31 cellular contexts compared by ENCODE assay signal in the genomic region with DNA sequence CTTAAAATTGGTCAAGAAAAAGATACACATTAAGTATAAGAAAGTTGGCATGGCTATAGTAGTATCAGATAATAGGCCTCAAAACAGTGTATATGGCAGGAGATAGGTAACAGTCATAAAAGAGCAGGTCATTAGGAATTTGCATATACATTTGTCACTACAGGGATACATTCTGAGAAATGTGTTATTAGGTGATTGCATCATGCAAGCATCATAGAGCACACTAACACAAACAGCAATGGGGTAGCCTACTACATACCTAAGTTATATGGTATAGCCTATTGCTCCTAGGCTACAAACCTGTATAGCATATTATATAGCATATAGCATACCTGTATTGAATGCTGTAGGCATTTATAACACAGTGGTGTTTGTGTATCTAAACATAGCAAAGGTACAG.
"Had no signal": no experiment of that assay in that cellular context is flagged by ENCODE, and none has a peak within 500 bp of the region (broad histone marks: within the 10 kb centered on the region; RNA-seq: fewer than 3 reads in every experiment).

No MANE protein-coding gene starts in this region.

- H3K4me3 Mint-ChIP-seq: dendritic cell treated with granulocyte-macrophage colony-stimulating factor and Interleukin-4, amounts not matched to agents 40 ng/mL and 50 ng/mL, for 4 days; endodermal cell; immature natural killer cell; nephron progenitor cell; stimulated activated effector memory CD8-positive, alpha-beta T cell treated with anti-CD3 and anti-CD28 coated beads, Interleukin-12 subunit alpha, Interleukin-12 subunit beta, amount 100 ng/mL, for 72 hours had no signal

- H3K27me3 ChIP-seq: colonic mucosa, esophagus muscularis mucosa, foreskin keratinocyte, gastroesophageal sphincter, heart right ventricle, pancreas, right lobe of liver, stomach, thyroid gland, vagina had no signal

- ATAC-seq: foreskin keratinocyte; gastroesophageal sphincter; heart right ventricle; left colon; lower lobe of right lung; naive thymus-derived CD8-positive, alpha-beta T cell; pancreas; right lobe of liver; stimulated activated effector memory CD8-positive, alpha-beta T cell treated with anti-CD3 and anti-CD28 coated beads, Interleukin-12 subunit alpha, Interleukin-12 subunit beta, amount 100 ng/mL, for 72 hours had no signal

- H3K4me2 ChIP-seq: smooth muscle cell had no signal

- H3K27ac ChIP-seq: colonic mucosa, epithelial cell of prostate, esophagus muscularis mucosa, foreskin keratinocyte, gastroesophageal sphincter, heart right ventricle, left ventricle myocardium inferior, lower lobe of right lung, pancreas, right lobe of liver, stomach, thyroid gland, vagina had no signal

- H3K9me3 ChIP-seq: colonic mucosa, thyroid gland had no signal

- FAIRE-seq: pancreas had no signal

- DNase-seq: colonic mucosa; effector CD8-positive, alpha-beta T cell; endodermal cell; foreskin keratinocyte; heart right ventricle; hypothalamus; immature natural killer cell; islet precursor cell; kidney glomerular epithelial cell; left colon; left ventricle myocardium inferior; lower lobe of right lung; naive thymus-derived CD8-positive, alpha-beta T cell; nephron progenitor cell; occipital lobe; pancreas; retina; right lobe of liver; stimulated activated CD4-positive, alpha-beta T cell treated with anti-CD3 and anti-CD28 coated beads, Interleukin-12 subunit alpha, Interleukin-12 subunit beta, amount 100 ng/mL, for 4 hours; stimulated activated CD4-positive, alpha-beta T cell treated with anti-CD3 and anti-CD28 coated beads, Interleukin-1b, Interleukin-23, amount 100 ng/mL, for 48 hours; stimulated activated CD4-positive, alpha-beta T cell treated with anti-CD3 and anti-CD28 coated beads, Interleukin-4, amount 100 ng/mL, for 24 hours; stimulated activated naive CD4-positive, alpha-beta T cell treated with Interleukin-2 at 50 U/mL for 16 hours; stomach; thyroid gland had no signal

- H3K27me3 Mint-ChIP-seq: dendritic cell treated with granulocyte-macrophage colony-stimulating factor and Interleukin-4, amounts not matched to agents 40 ng/mL and 50 ng/mL, for 4 days; naive thymus-derived CD8-positive, alpha-beta T cell had no signal

- H3K27ac Mint-ChIP-seq: dendritic cell treated with granulocyte-macrophage colony-stimulating factor and Interleukin-4, amounts not matched to agents 40 ng/mL and 50 ng/mL, for 4 days; endodermal cell; immature natural killer cell; naive thymus-derived CD8-positive, alpha-beta T cell; nephron progenitor cell; stimulated activated effector memory CD8-positive, alpha-beta T cell treated with anti-CD3 and anti-CD28 coated beads, Interleukin-12 subunit alpha, Interleukin-12 subunit beta, amount 100 ng/mL, for 72 hours had no signal

- H3K4me3 ChIP-seq: colonic mucosa, esophagus muscularis mucosa, gastroesophageal sphincter, heart right ventricle, left ventricle myocardium inferior, lower lobe of right lung, pancreas, right lobe of liver, smooth muscle cell, stomach, thyroid gland, vagina had no signal
